Comparison of ENCODE assay signal across 9 cellular contexts in genomic region chr10:52216852-52217251, GRCh38.
DNase-seq lines count a peak whose midpoint lies in the region; ATAC-seq and TF ChIP-seq lines count a peak whose summit lies in the region.
"Had no signal": no experiment of that assay in that cellular context is flagged by ENCODE, and none has a peak within 500 bp of the region (broad histone marks: within the 10 kb centered on the region; RNA-seq: fewer than 3 reads in every experiment).

No MANE protein-coding gene starts in this region.

- intact Hi-C loops in testis (cut with DNase I; ENCODE audit: low total_unique reads), result no loop called here

- no peaks in the 10 kb centered on the region for H3K9me3 ChIP-seq in SU-DHL-6 (ENCODE audit: insufficient read depth, low read length)
- no peaks in the 10 kb centered on the region for H3K9me3 ChIP-seq in mesenchymal stem cell (ENCODE audit: control insufficient read depth, low read length)
- H3K9me3 ChIP-seq in testis, result no peaks in the 10 kb centered on the region

- H3K27ac ChIP-seq in 22Rv1 (peak overlapping the region; percentile 59), SU-DHL-6 (ENCODE audit: low read depth, low read length) (no peak overlapping the region), mesenchymal stem cell (ENCODE audit: low read length, poor library complexity, severe bottlenecking) (peak overlapping the region; percentile 46), testis (no peak overlapping the region)

- H3K18ac ChIP-seq in mesenchymal stem cell (ENCODE audit: low read depth in 1 of 2, low read length in 2 of 2), result no peak overlapping the region

- no peak overlapping the region for H2AK5ac ChIP-seq in mesenchymal stem cell (ENCODE audit: low read length, severe bottlenecking)

- H3K4me1 Mint-ChIP-seq in activated T-cell treated with anti-CD3 and anti-CD28 coated beads, Interleukin-2, amount 50 U/mL, for 24 hours (ENCODE audit: low read depth), result no peaks in the 10 kb centered on the region

- H2BK5ac ChIP-seq in mesenchymal stem cell (ENCODE audit: low read depth, low read length, poor library complexity, severe bottlenecking), result no peak overlapping the region

- H4K8ac ChIP-seq in mesenchymal stem cell (ENCODE audit: low read length), result no peak overlapping the region

- no peak overlapping the region for H2AFZ ChIP-seq in SU-DHL-6 (ENCODE audit: low read depth, low read length, severe bottlenecking)
- no peak overlapping the region for H2AFZ ChIP-seq in mesenchymal stem cell (ENCODE audit: low read depth, low read length)

- H3K27ac Mint-ChIP-seq in activated T-cell treated with anti-CD3 and anti-CD28 coated beads, Interleukin-2, amount 50 U/mL, for 24 hours, result no peak overlapping the region
- H3K27ac Mint-ChIP-seq: activated naive CD8-positive, alpha-beta T cell had no signal

- no peaks in the 10 kb centered on the region for H3K79me1 ChIP-seq in mesenchymal stem cell (replicated peaks; ENCODE audit: low read length, poor library complexity, severe bottlenecking)

- H3K9ac ChIP-seq in SU-DHL-6 (ENCODE audit: low read length) (no peak overlapping the region), mesenchymal stem cell (ENCODE audit: low read length) (peak overlapping the region; percentile 9)

- ATAC-seq in GM19023 (IDR thresholded peaks at IDR 0.05; ENCODE audit: unreplicated experiment) (peak; percentile 65), HG03095 (IDR thresholded peaks at IDR 0.05; ENCODE audit: unreplicated experiment) (peak; percentile 68)

- no peak overlapping the region for H2BK15ac ChIP-seq in mesenchymal stem cell (ENCODE audit: low read depth, poor library complexity, severe bottlenecking)

- H3K4ac ChIP-seq in mesenchymal stem cell (ENCODE audit: low read depth in 1 of 2, low read length in 2 of 2), result no peak overlapping the region

- TF ChIP-seq CTCF in 22Rv1 (IDR thresholded peaks at IDR 0.05), result no peak
- TF ChIP-seq CTCF in SU-DHL-6 (IDR thresholded peaks at IDR 0.05; ENCODE audit: insufficient read depth, low read length, poor library complexity, severe bottlenecking), result no peak
- TF ChIP-seq CTCF in testis (IDR thresholded peaks at IDR 0.05), result no peak

- H3K4me3 ChIP-seq in SU-DHL-6 (ENCODE audit: insufficient read depth, low read length, poor library complexity, severe bottlenecking), result no peak overlapping the region
- H3K4me3 ChIP-seq in mesenchymal stem cell (ENCODE audit: insufficient read depth in 1 of 2, low read depth in 1 of 2, low read length in 2 of 2), result no peak overlapping the region
- H3K4me3 ChIP-seq in testis, result no peak overlapping the region

- WGBS in mesenchymal stem cell, result 25% methylated on average over 1 of the region's 2 CpGs
- 53 to 59% methylated on average over 2 of the region's 2 CpGs for WGBS in testis, 2 donors

- no peaks in the 10 kb centered on the region for H3K27me3 ChIP-seq in SU-DHL-6 (ENCODE audit: low read length)
- no peaks in the 10 kb centered on the region for H3K27me3 ChIP-seq in mesenchymal stem cell (ENCODE audit: control insufficient read depth in 1 of 2, insufficient read depth in 1 of 2, low read length in 2 of 2)
- H3K27me3 ChIP-seq in testis, result no peaks in the 10 kb centered on the region

- H3F3A ChIP-seq in SU-DHL-6 (ENCODE audit: insufficient read depth), result no peaks in the 10 kb centered on the region

- DNase-seq in mesenchymal stem cell (peak; percentile 96), testis (no peak), occipital lobe (lab: John Stamatoyannopoulos, UW) (no peak)
- no peak for DNase-seq in activated T-cell treated with anti-CD3 and anti-CD28 coated beads, Interleukin-2, amount 50 U/mL, for 24 hours

- no peak overlapping the region for H2BK12ac ChIP-seq in mesenchymal stem cell (ENCODE audit: low read length in 2 of 2)

- no peak for TF ChIP-seq POLR2A in testis (IDR thresholded peaks at IDR 0.05)

- no peaks in the 10 kb centered on the region for H3K36me3 ChIP-seq in SU-DHL-6 (ENCODE audit: low read length)
- H3K36me3 ChIP-seq in mesenchymal stem cell (ENCODE audit: control insufficient read depth in 1 of 2, insufficient read depth in 2 of 2, low read depth in 1 of 2, low read length in 2 of 2), result no peaks in the 10 kb centered on the region
- H3K36me3 ChIP-seq in testis (ENCODE audit: low read depth, missing control alignments), result no peaks in the 10 kb centered on the region

- H3K4me2 ChIP-seq in SU-DHL-6 (ENCODE audit: low read depth, low read length, poor library complexity, severe bottlenecking) (peak overlapping the region; percentile 15), mesenchymal stem cell (ENCODE audit: low read length, poor library complexity, severe bottlenecking) (no peak overlapping the region)

- no peak overlapping the region for H4K91ac ChIP-seq in mesenchymal stem cell (ENCODE audit: low read length)

- H3K9me3 Mint-ChIP-seq in activated T-cell treated with anti-CD3 and anti-CD28 coated beads, Interleukin-2, amount 50 U/mL, for 24 hours, result no peaks in the 10 kb centered on the region

- H3K23ac ChIP-seq in mesenchymal stem cell (ENCODE audit: low read length in 2 of 2), result no peak overlapping the region

- H3K79me2 ChIP-seq in SU-DHL-6 (ENCODE audit: insufficient read depth, low read length), result no peaks in the 10 kb centered on the region

- H3K14ac ChIP-seq in mesenchymal stem cell (ENCODE audit: low read length in 2 of 2), result no peak overlapping the region

- no peaks in the 10 kb centered on the region for H3K36me3 Mint-ChIP-seq in activated T-cell treated with anti-CD3 and anti-CD28 coated beads, Interleukin-2, amount 50 U/mL, for 24 hours (ENCODE audit: low read depth)
- H3K36me3 Mint-ChIP-seq: activated naive CD8-positive, alpha-beta T cell had no signal

- H3K9me2 ChIP-seq in SU-DHL-6 (replicated peaks; ENCODE audit: insufficient read depth, low read length), result no peaks in the 10 kb centered on the region

- no peaks in the 10 kb centered on the region for H4K20me1 ChIP-seq in SU-DHL-6 (ENCODE audit: low read depth, low read length)

- no peaks in the 10 kb centered on the region for H3K4me1 ChIP-seq in mesenchymal stem cell (ENCODE audit: control insufficient read depth, insufficient read depth, low read depth, low read length)
- H3K4me1 ChIP-seq in testis, result no peaks in the 10 kb centered on the region

- no peaks in the 10 kb centered on the region for H3K27me3 Mint-ChIP-seq in activated T-cell treated with anti-CD3 and anti-CD28 coated beads, Interleukin-2, amount 50 U/mL, for 24 hours
- H3K27me3 Mint-ChIP-seq: activated naive CD8-positive, alpha-beta T cell had no signal

- H2BK120ac ChIP-seq in mesenchymal stem cell (ENCODE audit: low read depth, low read length), result no peak overlapping the region

- no peak overlapping the region for H3K4me3 Mint-ChIP-seq in activated T-cell treated with anti-CD3 and anti-CD28 coated beads, Interleukin-2, amount 50 U/mL, for 24 hours
- H3K4me3 Mint-ChIP-seq: activated naive CD8-positive, alpha-beta T cell had no signal

Comparison
In these comparisons a context has a peak if more than half of its experiments do, and no peak if none do; other contexts are left out.
1. H3K27ac ChIP-seq: peak in 22Rv1 (single experiment) and mesenchymal stem cell (single experiment); none in SU-DHL-6 (single experiment) and testis (0 of 2).